ENCODE assay signal across 26 cellular contexts in the genomic region with DNA sequence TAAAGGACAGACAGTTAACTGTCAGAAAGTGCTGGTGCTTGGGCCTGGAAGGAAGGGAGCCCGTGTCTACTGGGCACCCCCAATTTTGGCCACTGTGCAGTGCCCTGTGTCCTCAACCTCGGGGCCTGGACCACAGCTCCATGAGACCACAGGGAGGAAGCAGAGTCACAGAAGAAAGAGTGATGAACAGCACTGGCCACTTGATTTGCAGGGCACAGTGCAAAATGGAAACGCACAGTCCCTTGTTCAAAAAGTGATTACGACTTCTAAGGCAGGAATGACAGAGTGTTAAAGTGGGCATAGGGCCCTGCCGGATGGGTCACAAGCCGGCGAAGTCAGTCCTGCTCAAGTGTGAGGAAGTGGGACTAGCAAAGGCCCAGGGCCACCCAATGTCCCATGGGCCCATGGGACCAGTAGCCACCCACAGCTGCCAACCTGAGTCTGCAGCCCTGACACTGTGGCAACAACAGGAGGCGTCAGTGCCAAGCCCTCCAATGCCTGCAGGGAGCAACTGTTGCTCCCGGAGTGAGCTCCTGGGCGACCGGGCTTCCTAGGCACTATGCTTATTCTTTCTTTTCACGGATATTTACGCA.
DNase-seq lines count a peak whose midpoint lies in the region; ATAC-seq and TF ChIP-seq lines count a peak whose summit lies in the region.
"Had no signal": no experiment of that assay in that cellular context is flagged by ENCODE, and none has a peak within 500 bp of the region (broad histone marks: within the 10 kb centered on the region; RNA-seq: fewer than 3 reads in every experiment).

No MANE protein-coding gene starts in this region.

- H3K27me3 Mint-ChIP-seq in HFFc6 (ENCODE audit: insufficient read depth), result peaks cover 3% of the 10 kb centered on the region

- TF ChIP-seq CTCF in HFFc6 (IDR thresholded peaks at IDR 0.05) (no peak), smooth muscle cell (IDR thresholded peaks at IDR 0.05; ENCODE audit: borderline replicate concordance, insufficient read depth, poor library complexity, severe bottlenecking) (no peak)

- H3K4me2 ChIP-seq in smooth muscle cell, result no peak overlapping the region

- WGBS in smooth muscle cell (ENCODE audit: low lambda C conversion rate), result 94% methylated on average over 13 of the region's 13 CpGs

- H3K27ac Mint-ChIP-seq in HFFc6, result peak overlapping the region; percentile 55; the same call in 1 of the 2 replicates
- H3K27ac Mint-ChIP-seq: activated naive CD8-positive, alpha-beta T cell treated with anti-CD3 and anti-CD28 coated beads, Interleukin-2, amount 50 U/mL, for 24 hours; CD4-positive, alpha-beta memory T cell had no signal

- H3K4me1 Mint-ChIP-seq in HFFc6 (ENCODE audit: low read depth), result peaks cover 24% of the 10 kb centered on the region
- H3K4me1 Mint-ChIP-seq: activated naive CD8-positive, alpha-beta T cell treated with anti-CD3 and anti-CD28 coated beads, Interleukin-2, amount 50 U/mL, for 24 hours; CD4-positive, alpha-beta memory T cell had no signal

- no peaks in the 10 kb centered on the region for H3K9me3 ChIP-seq in smooth muscle cell (replicated peaks; ENCODE audit: low read depth)
- H3K9me3 ChIP-seq: gastroesophageal sphincter, MG63 had no signal

- no peak overlapping the region for H2AFZ ChIP-seq in smooth muscle cell (ENCODE audit: low read depth)

- H3K4me3 Mint-ChIP-seq in HFFc6, result no peak overlapping the region
- H3K4me3 Mint-ChIP-seq: activated naive CD8-positive, alpha-beta T cell treated with anti-CD3 and anti-CD28 coated beads, Interleukin-2, amount 50 U/mL, for 24 hours; CD4-positive, alpha-beta memory T cell had no signal

- peaks cover 8% of the 10 kb centered on the region for H3K4me1 ChIP-seq in smooth muscle cell (ENCODE audit: low read depth)

- no peaks in the 10 kb centered on the region for H4K20me1 ChIP-seq in smooth muscle cell (ENCODE audit: low read depth)

- no peak overlapping the region for H3K4me3 ChIP-seq in smooth muscle cell
- H3K4me3 ChIP-seq: gastroesophageal sphincter had no signal

- no peaks in the 10 kb centered on the region for H3K79me2 ChIP-seq in smooth muscle cell (ENCODE audit: low read depth)

- H3K36me3 Mint-ChIP-seq in HFFc6 (ENCODE audit: low read depth), result peaks cover 9% of the 10 kb centered on the region
- H3K36me3 Mint-ChIP-seq: CD4-positive, alpha-beta memory T cell had no signal

- H3K27me3 ChIP-seq in smooth muscle cell (ENCODE audit: low read depth), result no peaks in the 10 kb centered on the region
- H3K27me3 ChIP-seq: brain microvascular endothelial cell, gastroesophageal sphincter, MG63 had no signal

- no peak overlapping the region for H3K9ac ChIP-seq in smooth muscle cell (ENCODE audit: low read depth)

- peak; percentile 12 for DNase-seq in activated CD4-positive, CD25-positive, alpha-beta regulatory T cell treated with anti-CD3 and anti-CD28 coated beads, Interleukin-2, amount 50 U/mL, for 72 hours
- DNase-seq in HFFc6, result no peak
- DNase-seq in islet precursor cell, result peak; percentile 38
- no peak for DNase-seq in smooth muscle cell (lab: John Stamatoyannopoulos, UW; ENCODE audit: unreplicated experiment)
- DNase-seq in Kasumi-1 (lab: John Stamatoyannopoulos, UW), result no peak
- no peak for DNase-seq in DMS79 (lab: John Stamatoyannopoulos, UW)
- DNase-seq: 8988T; activated CD4-positive, alpha-beta T cell treated with anti-CD3 and anti-CD28 coated beads for 4 hours; activated gamma-delta T cell; activated naive CD8-positive, alpha-beta T cell treated with anti-CD3 and anti-CD28 coated beads, Interleukin-2, amount 50 U/mL, for 24 hours; CD4-positive, alpha-beta memory T cell; DMS 273 treated with DMSO at 0.1 percent for 48 hours; effector memory CD4-positive, alpha-beta T cell; H7; mammary epithelial cell; NCI-H1436; NCI-H2171 treated with DMSO at 0.1 percent for 48 hours; NCI-H526 treated with DMSO at 0.1 percent for 48 hours; stimulated activated CD4-positive, alpha-beta T cell treated with anti-CD3 and anti-CD28 coated beads, Interleukin-1b, Interleukin-23, amount 100 ng/mL, for 48 hours; SW 1271 had no signal

- no peaks in the 10 kb centered on the region for H3K9me3 Mint-ChIP-seq in HFFc6
- H3K9me3 Mint-ChIP-seq: activated naive CD8-positive, alpha-beta T cell treated with anti-CD3 and anti-CD28 coated beads, Interleukin-2, amount 50 U/mL, for 24 hours; CD4-positive, alpha-beta memory T cell had no signal

- H3F3A ChIP-seq in smooth muscle cell (ENCODE audit: low read depth), result peaks cover 4% of the 10 kb centered on the region

- peak overlapping the region; percentile 30 for H3K27ac ChIP-seq in smooth muscle cell (ENCODE audit: low read depth)
- H3K27ac ChIP-seq: brain microvascular endothelial cell, gastroesophageal sphincter had no signal

- ATAC-seq in activated CD4-positive, CD25-positive, alpha-beta regulatory T cell treated with anti-CD3 and anti-CD28 coated beads, Interleukin-2, amount 50 U/mL, for 24 hours, result no peak
- ATAC-seq in HG02623 (IDR thresholded peaks at IDR 0.05; ENCODE audit: unreplicated experiment), result no peak
- ATAC-seq: activated naive CD8-positive, alpha-beta T cell treated with anti-CD3 and anti-CD28 coated beads, Interleukin-2, amount 50 U/mL, for 24 hours; esophagus mucosa; gastroesophageal sphincter had no signal

- no peaks in the 10 kb centered on the region for H3K36me3 ChIP-seq in smooth muscle cell (ENCODE audit: low read depth)
- H3K36me3 ChIP-seq: brain microvascular endothelial cell, gastroesophageal sphincter had no signal

Comparison
In these comparisons a context has a peak if more than half of its experiments do, and no peak if none do; other contexts are left out.
1. DNase-seq: peak in activated CD4-positive, CD25-positive, alpha-beta regulatory T cell treated with anti-CD3 and anti-CD28 coated beads, Interleukin-2, amount 50 U/mL, for 72 hours (single experiment) and islet precursor cell (single experiment); none in HFFc6 (single experiment), smooth muscle cell (single experiment), Kasumi-1 (0 of 2) and DMS79 (single experiment).